Comparison of ENCODE assay signal across 1 cellular context in genomic region chr5:84382363-84383295, GRCh38.
TF ChIP-seq lines count a peak whose summit lies in the region.

No MANE protein-coding gene starts in this region.

TF ChIP-seq in H1, 55 proteins besides CTCF, POLR2A, EP300 and RAD21 (continued from another document):
- TF ChIP-seq SIN3A (conservative IDR thresholded peaks at IDR 0.05 in 1 of 2, IDR thresholded peaks at IDR 0.05 in 1 of 2; ENCODE audit: low read depth in 1 of 2, low read length in 2 of 2) (0 out of 4 replicates have a peak, but pooled peaks of 1 of the 2 experiments have one; percentile 39), PHF8 (conservative IDR thresholded peaks at IDR 0.05; ENCODE audit: low read depth, low read length) (peak; percentile 50; the same call in 1 of the 2 replicates), TEAD4 (IDR thresholded peaks at IDR 0.05; ENCODE audit: low read depth, low read length) (no peak), JUN (IDR thresholded peaks at IDR 0.05; ENCODE audit: low read depth, low read length) (no peak), NRF1 (IDR thresholded peaks at IDR 0.05; ENCODE audit: low read depth, low read length) (no peak), YY1 (IDR thresholded peaks at IDR 0.05; ENCODE audit: low read depth, low read length) (peak; percentile 66), CREB1 (IDR thresholded peaks at IDR 0.05) (no peak), RBBP5 (IDR thresholded peaks at IDR 0.05; ENCODE audit: borderline replicate concordance, low read depth, low read length) (peak; percentile 98), TAF1 (IDR thresholded peaks at IDR 0.05; ENCODE audit: low read depth, low read length) (peak; percentile 64), CBX5 (IDR thresholded peaks at IDR 0.05; ENCODE audit: low read depth, low read length) (no peak), JUND (IDR thresholded peaks at IDR 0.05; ENCODE audit: low read length) (no peak), ASH2L (IDR thresholded peaks at IDR 0.05; ENCODE audit: low read length) (peak; percentile 100), RNF2 (IDR thresholded peaks at IDR 0.05; ENCODE audit: borderline replicate concordance, low read depth, low read length, missing control alignments, poor library complexity, severe bottlenecking) (peak; percentile 63), ATF3 (IDR thresholded peaks at IDR 0.05; ENCODE audit: insufficient read depth, low read depth, low read length) (no peak), TBP (IDR thresholded peaks at IDR 0.05; ENCODE audit: low read depth, low read length) (peak; percentile 48; the same call in 1 of the 2 replicates), CBX8 (IDR thresholded peaks at IDR 0.05; ENCODE audit: borderline replicate concordance, low read depth, low read length) (no peak), RXRA (IDR thresholded peaks at IDR 0.05; ENCODE audit: insufficient read depth, low read depth, low read length) (no peak), SAP30 (IDR thresholded peaks at IDR 0.05; ENCODE audit: insufficient read depth, insufficient replicate concordance, low read length) (peak; percentile 12), CTBP2 (IDR thresholded peaks at IDR 0.05; ENCODE audit: borderline replicate concordance, insufficient read depth, insufficient read length, low read length) (peak; percentile 88), RFX5 (IDR thresholded peaks at IDR 0.05; ENCODE audit: borderline replicate concordance, low read depth, low read length) (no peak), BCL11A (IDR thresholded peaks at IDR 0.05; ENCODE audit: low read depth in 2 of 2, low read length in 2 of 2) (no peak), EGR1 (IDR thresholded peaks at IDR 0.05; ENCODE audit: borderline replicate concordance, low read depth, low read length) (peak; percentile 76), SP1 (IDR thresholded peaks at IDR 0.05; ENCODE audit: low read depth, low read length) (no peak), KDM4A (IDR thresholded peaks at IDR 0.05; ENCODE audit: low read depth, low read length, severe bottlenecking) (peak; percentile 87), HDAC6 (IDR thresholded peaks at IDR 0.05; ENCODE audit: low read depth, low read length) (no peak), TAF7 (optimal IDR thresholded peaks at IDR 0.05; ENCODE audit: borderline replicate concordance, low read depth, low read length) (no peak), POU5F1 (IDR thresholded peaks at IDR 0.05; ENCODE audit: low read depth, low read length) (no peak), TCF12 (IDR thresholded peaks at IDR 0.05; ENCODE audit: low read depth, low read length) (no peak), CHD2 (IDR thresholded peaks at IDR 0.05; ENCODE audit: low read length) (no peak), CHD7 (IDR thresholded peaks at IDR 0.05; ENCODE audit: insufficient replicate concordance, low read length) (no peak), EZH2 (IDR thresholded peaks at IDR 0.05; ENCODE audit: low read depth, low read length, severe bottlenecking) (no peak), SIRT6 (IDR thresholded peaks at IDR 0.05; ENCODE audit: low read length) (no peak)
